20 cellular contexts compared by ENCODE assay signal in the genomic region with DNA sequence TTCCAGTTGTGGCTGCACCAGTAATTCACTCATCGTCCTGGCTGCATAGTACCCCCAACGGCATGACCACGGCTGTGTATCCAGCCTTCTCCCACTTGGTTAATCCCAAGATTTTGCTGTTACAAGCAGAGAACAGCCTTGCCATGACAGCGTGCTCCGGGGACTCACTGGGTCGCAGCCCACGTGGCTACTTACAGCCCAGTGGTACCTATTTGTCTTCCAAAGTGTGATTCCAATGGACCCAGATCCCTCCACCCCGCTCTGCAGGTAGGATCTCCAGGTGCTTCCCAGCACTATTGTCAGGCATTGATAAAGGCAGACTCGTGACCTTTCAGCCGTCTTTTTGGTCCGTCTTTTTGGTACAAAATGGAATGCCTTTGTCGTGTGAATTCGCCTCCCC.
DNase-seq lines count a peak whose midpoint lies in the region; ATAC-seq and TF ChIP-seq lines count a peak whose summit lies in the region.
"Had no signal": no experiment of that assay in that cellular context is flagged by ENCODE, and none has a peak within 500 bp of the region (broad histone marks: within the 10 kb centered on the region; RNA-seq: fewer than 3 reads in every experiment).

No MANE protein-coding gene starts in this region.

- no peaks in the 10 kb centered on the region for H3K79me2 ChIP-seq in neural progenitor cell (ENCODE audit: low read depth)

- H4K20me1 ChIP-seq in neural progenitor cell (ENCODE audit: low read depth), result no peaks in the 10 kb centered on the region

- no peak overlapping the region for H3K4me3 Mint-ChIP-seq in neural progenitor cell
- H3K4me3 Mint-ChIP-seq: CD4-positive, CD25-positive, alpha-beta regulatory T cell had no signal

- H3K4me3 ChIP-seq in cardiac muscle cell (no peak overlapping the region), right cardiac atrium (ENCODE audit: low read length) (no peak overlapping the region), coronary artery (no peak overlapping the region), neural progenitor cell (no peak overlapping the region), upper lobe of right lung (no peak overlapping the region)
- H3K4me3 ChIP-seq: PC-9 had no signal

- no peak overlapping the region for H2AFZ ChIP-seq in neural progenitor cell (replicated peaks)
- H2AFZ ChIP-seq: PC-9 had no signal

- no peak overlapping the region for H3K9ac ChIP-seq in neural progenitor cell

- TF ChIP-seq CTCF in cardiac muscle cell (IDR thresholded peaks at IDR 0.05; ENCODE audit: low read depth, low read length), result no peak
- TF ChIP-seq CTCF in coronary artery (IDR thresholded peaks at IDR 0.05), result no peak
- TF ChIP-seq CTCF in neural progenitor cell (IDR thresholded peaks at IDR 0.05), result no peak
- TF ChIP-seq CTCF in upper lobe of right lung (IDR thresholded peaks at IDR 0.05), result no peak

- H3K27me3 ChIP-seq in cardiac muscle cell (no peaks in the 10 kb centered on the region), right cardiac atrium (ENCODE audit: control insufficient read depth, insufficient read depth) (no peaks in the 10 kb centered on the region), neural progenitor cell (peaks cover 8% of the 10 kb centered on the region), upper lobe of right lung (no peaks in the 10 kb centered on the region)
- H3K27me3 ChIP-seq: BE2C had no signal

- DNase-seq in cardiac muscle cell (ENCODE audit: low read depth in 1 of 2, low spot score in 1 of 2) (no peak), right cardiac atrium (no peak), coronary artery (ENCODE audit: low spot score) (no peak), neural progenitor cell (ENCODE audit: low spot score) (no peak), upper lobe of right lung (peak; percentile 23), activated gamma-delta T cell (lab: John Stamatoyannopoulos, UW) (no peak)
- no peak for DNase-seq in stimulated activated naive CD4-positive, alpha-beta T cell treated with Interleukin-2 at 50 U/mL for 16 hours (lab: John Stamatoyannopoulos, UW)
- DNase-seq: CD4-positive, CD25-positive, alpha-beta regulatory T cell; COR-L47; H7; NCI-H1048; NCI-H1436; NCI-H2029; NCI-H345; NCI-H524 treated with DMSO at 0.1 percent for 48 hours; PC-9 had no signal

- no peaks in the 10 kb centered on the region for H3K36me3 ChIP-seq in cardiac muscle cell
- no peaks in the 10 kb centered on the region for H3K36me3 ChIP-seq in neural progenitor cell
- no peaks in the 10 kb centered on the region for H3K36me3 ChIP-seq in upper lobe of right lung
- H3K36me3 ChIP-seq: BE2C had no signal

- H3F3A ChIP-seq in neural progenitor cell (ENCODE audit: low read depth), result no peaks in the 10 kb centered on the region

- H3K36me3 Mint-ChIP-seq in neural progenitor cell, result no peaks in the 10 kb centered on the region
- H3K36me3 Mint-ChIP-seq: CD4-positive, CD25-positive, alpha-beta regulatory T cell had no signal

- H3K4me2 ChIP-seq in neural progenitor cell, result no peak overlapping the region
- H3K4me2 ChIP-seq: PC-9 had no signal

- H3K27ac ChIP-seq in cardiac muscle cell (peak overlapping the region; percentile 94), right cardiac atrium (ENCODE audit: low read length) (no peak overlapping the region), coronary artery (peak overlapping the region; percentile 91 to 94), neural progenitor cell (no peak overlapping the region), upper lobe of right lung (no peak overlapping the region)
- H3K27ac ChIP-seq: HL-60, PC-9, RWPE1 had no signal

- H3K27me3 Mint-ChIP-seq in neural progenitor cell (ENCODE audit: insufficient read depth, low read depth), result peaks cover 13% of the 10 kb centered on the region

- WGBS in right cardiac atrium, result 95% methylated on average over 13 of the region's 13 CpGs

- intact Hi-C loops in right cardiac atrium (cut with DNase I) (no loop called here), upper lobe of right lung (cut with DNase I) (no loop called here)

- ATAC-seq in right cardiac atrium (no peak), upper lobe of right lung (no peak), HG03378 (IDR thresholded peaks at IDR 0.05; ENCODE audit: unreplicated experiment) (no peak)

- H3K4me1 Mint-ChIP-seq in neural progenitor cell, result peaks cover 17% of the 10 kb centered on the region
- H3K4me1 Mint-ChIP-seq: CD4-positive, CD25-positive, alpha-beta regulatory T cell had no signal

- H3K27ac Mint-ChIP-seq in neural progenitor cell, result peak overlapping the region; percentile 30
- H3K27ac Mint-ChIP-seq: CD4-positive, CD25-positive, alpha-beta regulatory T cell had no signal

- peaks cover 17% of the 10 kb centered on the region for H3K4me1 ChIP-seq in cardiac muscle cell (ENCODE audit: low read depth)
- peaks cover 5% of the 10 kb centered on the region for H3K4me1 ChIP-seq in right cardiac atrium (ENCODE audit: control insufficient read depth, insufficient read depth, low read length)
- peaks cover 3% of the 10 kb centered on the region for H3K4me1 ChIP-seq in neural progenitor cell
- peaks cover 12% of the 10 kb centered on the region for H3K4me1 ChIP-seq in upper lobe of right lung

- no peaks in the 10 kb centered on the region for H3K9me3 Mint-ChIP-seq in neural progenitor cell

- H3K9me3 ChIP-seq in cardiac muscle cell (ENCODE audit: low read depth) (no peaks in the 10 kb centered on the region), right cardiac atrium (ENCODE audit: control insufficient read depth, low read length) (no peaks in the 10 kb centered on the region), neural progenitor cell (ENCODE audit: low read depth) (no peaks in the 10 kb centered on the region), upper lobe of right lung (no peaks in the 10 kb centered on the region)
- H3K9me3 ChIP-seq: BE2C had no signal

Comparison
In these comparisons a context has a peak if more than half of its experiments do, and no peak if none do; other contexts are left out.
1. H3K27ac ChIP-seq: peak in cardiac muscle cell (single experiment) and coronary artery (2 of 2); none in right cardiac atrium (single experiment), neural progenitor cell (single experiment) and upper lobe of right lung (single experiment).